Comparison of ENCODE assay signal across 8 cellular contexts in genomic region chr2:20651731-20652099, GRCh38. TPM values are rescaled to one million over a fixed set of nuclear protein-coding genes. Genes with fewer than 3 reads are reported as not detected.
DNase-seq lines count a peak whose midpoint lies in the region; ATAC-seq, FAIRE-seq and TF ChIP-seq lines count a peak whose summit lies in the region.

No MANE protein-coding gene starts in this region.

- TF ChIP-seq CTCF in A549 (IDR thresholded peaks at IDR 0.05) (no peak), colonic mucosa (IDR thresholded peaks at IDR 0.05) (no peak)

- peak overlapping the region; percentile 94; a peak in 5 of 6 replicates for H3K27ac ChIP-seq in A549
- no peak overlapping the region for H3K27ac ChIP-seq in Karpas-422 (ENCODE audit: low read length)
- H3K27ac ChIP-seq in colonic mucosa: peak overlapping the region; percentile 78

- H3K27ac Mint-ChIP-seq in naive thymus-derived CD8-positive, alpha-beta T cell: peak overlapping the region; percentile 94 to 98 (median 97)

- TF ChIP-seq POLR2A in A549 (IDR thresholded peaks at IDR 0.05; ENCODE audit: low read length): no peak

- CTCF ChIA-PET in A549 (lab: Yijun Ruan, JAX): interaction anchor here (0.6 to 12.0 kb wide), 61 partner anchors 10 to 326 kb away, joined by 3 to 195 read pairs (median 4); partner anchors contain the start of genes GDF7 and RHOB

- ATAC-seq in A549 (no peak), GM18907 (IDR thresholded peaks at IDR 0.05; ENCODE audit: unreplicated experiment) (no peak), HG03280 (IDR thresholded peaks at IDR 0.05; ENCODE audit: unreplicated experiment) (no peak)
- no peak for ATAC-seq in naive thymus-derived CD8-positive, alpha-beta T cell

- no peak for TF ChIP-seq RAD21 in A549 (conservative IDR thresholded peaks at IDR 0.05 in 1 of 2, IDR thresholded peaks at IDR 0.05 in 1 of 2)

- no peaks in the 10 kb centered on the region for H4K20me1 ChIP-seq in Karpas-422 (ENCODE audit: insufficient read depth, low read depth, low read length)

- H2AFZ ChIP-seq in Karpas-422 (ENCODE audit: low read length): peak overlapping the region; percentile 100

- WGBS in A549 (ENCODE audit: missing lambda C conversion rate): 82% methylated on average over 7 of the region's 7 CpGs

- H3K4me1 Mint-ChIP-seq in naive thymus-derived CD8-positive, alpha-beta T cell: peaks cover 26 to 42% (median 37%) of the 10 kb centered on the region in 4 donors

- POLR2A ChIA-PET in A549 (lab: Yijun Ruan, JAX): interaction anchor here (0.8 to 7.0 kb wide), 8 partner anchors 10 to 255 kb away, joined by 3 to 73 read pairs (median 4); partner anchors contain the start of genes GDF7, LDAH and RHOB
- POLR2A ChIA-PET in naive thymus-derived CD8-positive, alpha-beta T cell (lab: Charles Lee): interaction anchor here (0.8 to 4.0 kb wide), 11 partner anchors 8 to 783 kb away, joined by 3 to 65 read pairs (median 4); partner anchors contain the start of gene RHOB

- H3K4me1 ChIP-seq in A549: peaks cover 12% of the 10 kb centered on the region; the same call in 2 of the 3 replicates
- peaks cover 18% of the 10 kb centered on the region for H3K4me1 ChIP-seq in Karpas-422 (ENCODE audit: low read length)
- peaks cover 10% of the 10 kb centered on the region for H3K4me1 ChIP-seq in colonic mucosa

- H3K4me3 Mint-ChIP-seq in naive thymus-derived CD8-positive, alpha-beta T cell: peak overlapping the region; percentile 75 to 95 (median 88)

- DNase-seq in A549 (ENCODE audit: low read depth in 1 of 2, low spot score in 1 of 2) (no peak), Karpas-422 (no peak), colonic mucosa (no peak), HPDE6-E6E7 (ENCODE audit: extremely low spot score) (no peak), hypothalamus (lab: John Stamatoyannopoulos, UW) (no peak)
- DNase-seq in naive thymus-derived CD8-positive, alpha-beta T cell: no peak

- H3K27me3 ChIP-seq in Karpas-422 (ENCODE audit: low read length) (no peaks in the 10 kb centered on the region; the same call in 1 of the 2 replicates), colonic mucosa (no peaks in the 10 kb centered on the region)

- H3K36me3 ChIP-seq in Karpas-422 (ENCODE audit: insufficient read depth, low read length) (no peaks in the 10 kb centered on the region), colonic mucosa (no peaks in the 10 kb centered on the region)

- TF ChIP-seq EP300 in A549 (IDR thresholded peaks at IDR 0.05): no peak

- H3K4me3 ChIP-seq in A549 (peak overlapping the region; percentile 89), Karpas-422 (ENCODE audit: low read length) (peak overlapping the region; percentile 93), colonic mucosa (peak overlapping the region; percentile 77)

- H3K9me3 Mint-ChIP-seq in naive thymus-derived CD8-positive, alpha-beta T cell: no peaks in the 10 kb centered on the region

- no peaks in the 10 kb centered on the region for H3K9me2 ChIP-seq in Karpas-422 (replicated peaks; ENCODE audit: insufficient read depth, low read length)

- H3K79me2 ChIP-seq in Karpas-422 (ENCODE audit: low read length): no peaks in the 10 kb centered on the region

- FAIRE-seq in A549 (lab: Jason Lieb, UNC): no peak

- H3K9ac ChIP-seq in Karpas-422 (ENCODE audit: low read length) (peak overlapping the region; percentile 85), colonic mucosa (ENCODE audit: low read depth in 2 of 2, low read length in 2 of 2) (peak overlapping the region; percentile 55 to 80)

- intact Hi-C loops in colonic mucosa (cut with DNase I): no loop called here

- peaks cover 0 to 5% (median 0%) of the 10 kb centered on the region in 5 donors for H3K27me3 Mint-ChIP-seq in naive thymus-derived CD8-positive, alpha-beta T cell

- peaks cover 0 to 4% (median 0%) of the 10 kb centered on the region in 3 donors for H3K36me3 Mint-ChIP-seq in naive thymus-derived CD8-positive, alpha-beta T cell

- H3K4me2 ChIP-seq in A549 (peak overlapping the region; percentile 84), Karpas-422 (ENCODE audit: low read depth, low read length, poor library complexity, severe bottlenecking) (peak overlapping the region; percentile 99)

- H3K9me3 ChIP-seq in A549 (no peaks in the 10 kb centered on the region), Karpas-422 (ENCODE audit: low read length) (no peaks in the 10 kb centered on the region), colonic mucosa (no peaks in the 10 kb centered on the region)

TF ChIP-seq in A549, 52 proteins besides CTCF, POLR2A, EP300 and RAD21:
- TF ChIP-seq MAFK (IDR thresholded peaks at IDR 0.05; ENCODE audit: partially characterized antibody) (peak; percentile 64), E2F6 (IDR thresholded peaks at IDR 0.05; ENCODE audit: borderline replicate concordance, low read depth) (no peak), RARB (CRISPR knock-in tag; IDR thresholded peaks at IDR 0.05) (no peak), SREBF2 (IDR thresholded peaks at IDR 0.05) (no peak), USF2 (IDR thresholded peaks at IDR 0.05) (no peak), HEYL (CRISPR knock-in tag; IDR thresholded peaks at IDR 0.05) (no peak)

RNA-seq across cellular contexts. Expression of gene HS1BP3, which starts 0.8 kb away (rescaled TPM):
- polyA plus RNA-seq in A549 (2011; rRNA removed) (12.4 and 13.8 TPM in 2 replicates), A549 (2017; fragmentation: RNase III; extraction: RNeasy Plus Mini Kit Qiagen cat#74134 plus additional on column Dnase treatment) (17.7 to 23.5 TPM (median 20.5 TPM) in 3 replicates)
- polyA plus RNA-seq in A549 (2012; cell fraction: cytosol; rRNA removed): 19.3 and 23.8 TPM in 2 replicates
- polyA plus RNA-seq in A549 (2012; cell fraction: nucleus; rRNA removed): 35.4 and 36.6 TPM in 2 replicates
- polyA minus RNA-seq in A549 (2011; rRNA and poly(A)+ RNA removed): 17.5 and 21.2 TPM in 2 replicates
- 10.6 and 12.8 TPM in 2 replicates for total RNA-seq in Karpas-422 (2014; rRNA removed; shearing (Covaris generic); ENCODE audit: low replicate concordance)
- total RNA-seq in colonic mucosa: 10 to 100 TPM; 21.2 to 21.5 TPM
- 10 to 100 TPM; 15.4 to 15.5 TPM for total RNA-seq in naive thymus-derived CD8-positive, alpha-beta T cell
- polyA plus RNA-seq in naive thymus-derived CD8-positive, alpha-beta T cell: 10 to 100 TPM; 11.0 to 15.4 (median 11.6) TPM

RNA-seq across cellular contexts. Expression of gene GDF7, which starts 15.2 kb away (rescaled TPM):
- 0.05 and 0.09 TPM in 2 replicates for polyA plus RNA-seq in A549 (2011; rRNA removed)
- polyA plus RNA-seq in A549 (2012; cell fraction: cytosol; rRNA removed): 0.01 and 0.04 TPM in 2 replicates
- polyA plus RNA-seq in A549 (2012; cell fraction: nucleus; rRNA removed): 0.02 and 0.07 TPM in 2 replicates
- polyA plus RNA-seq in A549 (2017; fragmentation: RNase III; extraction: RNeasy Plus Mini Kit Qiagen cat#74134 plus additional on column Dnase treatment): 0.03 TPM in 3 replicates
- 0.17 and 0.19 TPM in 2 replicates for polyA minus RNA-seq in A549 (2011; rRNA and poly(A)+ RNA removed)
- total RNA-seq in Karpas-422 (2014; rRNA removed; shearing (Covaris generic); ENCODE audit: low replicate concordance): under 0.01 and 0.29 TPM in 2 replicates
- under 1 TPM; 0.05 to 0.11 TPM for total RNA-seq in colonic mucosa
- not detected for total RNA-seq in naive thymus-derived CD8-positive, alpha-beta T cell
- polyA plus RNA-seq in naive thymus-derived CD8-positive, alpha-beta T cell: under 1 TPM; 0.05 TPM
